Comparison of ENCODE assay signal across 8 cellular contexts in the genomic region with DNA sequence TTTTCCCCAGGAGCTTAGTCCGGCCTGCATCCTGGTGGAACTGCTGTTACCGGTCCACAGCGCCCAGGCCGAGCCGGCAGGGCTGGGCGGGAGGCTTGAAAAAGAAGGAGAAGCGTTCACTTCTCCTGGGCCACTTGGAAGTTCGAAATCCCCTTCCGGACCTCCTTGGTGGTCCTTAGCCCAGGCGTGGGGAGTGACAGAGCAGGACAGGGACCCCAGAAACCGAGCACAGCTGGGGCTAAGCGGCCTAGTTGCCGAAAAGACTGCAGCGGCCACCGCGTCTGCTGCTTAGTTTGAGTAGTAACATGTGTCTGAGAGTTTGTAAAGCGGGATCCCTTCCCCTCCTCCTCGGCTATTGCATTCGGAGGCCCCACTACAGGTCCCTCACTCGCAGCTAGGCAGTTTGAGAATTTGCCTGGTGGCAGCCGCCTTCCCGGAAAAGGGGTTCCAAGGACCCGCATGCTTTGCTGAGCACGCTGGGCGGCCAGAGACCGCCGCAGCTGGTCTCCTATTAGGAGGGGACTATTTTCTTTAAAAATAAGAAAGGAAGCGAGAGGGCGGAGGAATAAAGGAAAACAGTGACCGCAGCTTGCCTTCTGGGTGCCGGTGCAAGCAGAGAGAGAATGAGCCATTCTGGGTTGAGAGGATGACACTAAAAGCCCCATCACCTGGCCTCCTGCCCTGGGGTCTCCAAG. TPM values are rescaled to one million over a fixed set of nuclear protein-coding genes. Genes with fewer than 3 reads are reported as not detected.
DNase-seq lines count a peak whose midpoint lies in the region; TF ChIP-seq lines count a peak whose summit lies in the region.
"Had no signal": no experiment of that assay in that cellular context is flagged by ENCODE, and none has a peak within 500 bp of the region (broad histone marks: within the 10 kb centered on the region; RNA-seq: fewer than 3 reads in every experiment).

No MANE protein-coding gene starts in this region.

- no peak for DNase-seq in activated naive CD4-positive, alpha-beta T cell treated with anti-CD3 and anti-CD28 coated beads for 36 hours
- DNase-seq in type B pancreatic cell (ENCODE audit: extremely low spot score, unreplicated experiment), result no peak
- DNase-seq in kidney glomerular epithelial cell (lab: John Stamatoyannopoulos, UW), result no peak
- no peak for DNase-seq in NCI-H2081 (lab: John Stamatoyannopoulos, UW)
- DNase-seq: esophagus squamous epithelium had no signal

- peaks cover 2% of the 10 kb centered on the region for H3K36me3 Mint-ChIP-seq in activated naive CD4-positive, alpha-beta T cell treated with anti-CD3 and anti-CD28 coated beads, Interleukin-2, amount 50 U/mL, for 24 hours
- H3K36me3 Mint-ChIP-seq in activated naive CD4-positive, alpha-beta T cell treated with anti-CD3 and anti-CD28 coated beads for 36 hours (ENCODE audit: low read depth), result no peaks in the 10 kb centered on the region
- H3K36me3 Mint-ChIP-seq in type B pancreatic cell, result peaks cover 29% of the 10 kb centered on the region

- intact Hi-C loops in activated naive CD4-positive, alpha-beta T cell treated with anti-CD3 and anti-CD28 coated beads for 36 hours (cut with micrococcal nuclease), result loop anchor here (2.0 kb wide), 1 partner anchor 570 kb away; no protein-coding TSS in a partner anchor

- H3K27me3 Mint-ChIP-seq in activated naive CD4-positive, alpha-beta T cell treated with anti-CD3 and anti-CD28 coated beads, Interleukin-2, amount 50 U/mL, for 24 hours, result peaks cover 75% of the 10 kb centered on the region
- H3K27me3 Mint-ChIP-seq in activated naive CD4-positive, alpha-beta T cell treated with anti-CD3 and anti-CD28 coated beads for 36 hours (ENCODE audit: low read depth), result peaks cover 90% of the 10 kb centered on the region
- peaks cover 94% of the 10 kb centered on the region for H3K27me3 Mint-ChIP-seq in type B pancreatic cell

- CTCF ChIA-PET in activated naive CD4-positive, alpha-beta T cell treated with anti-CD3 and anti-CD28 coated beads for 36 hours (lab: Charles Lee), result interaction anchor here (0.7 to 3.5 kb wide), 9 partner anchors 12 to 335 kb away, joined by 3 to 19 read pairs (median 3); no protein-coding TSS in a partner anchor

- peak overlapping the region; percentile 84 for H3K4me3 Mint-ChIP-seq in activated naive CD4-positive, alpha-beta T cell treated with anti-CD3 and anti-CD28 coated beads, Interleukin-2, amount 50 U/mL, for 24 hours
- H3K4me3 Mint-ChIP-seq in activated naive CD4-positive, alpha-beta T cell treated with anti-CD3 and anti-CD28 coated beads for 36 hours, result no peak overlapping the region
- H3K4me3 Mint-ChIP-seq in type B pancreatic cell, result peak overlapping the region; percentile 91

- H3K9me3 Mint-ChIP-seq in activated naive CD4-positive, alpha-beta T cell treated with anti-CD3 and anti-CD28 coated beads, Interleukin-2, amount 50 U/mL, for 24 hours, result no peaks in the 10 kb centered on the region
- no peaks in the 10 kb centered on the region for H3K9me3 Mint-ChIP-seq in activated naive CD4-positive, alpha-beta T cell treated with anti-CD3 and anti-CD28 coated beads for 36 hours
- no peaks in the 10 kb centered on the region for H3K9me3 Mint-ChIP-seq in type B pancreatic cell

- peak overlapping the region; percentile 16; the same call in 1 of the 2 replicates for H3K4me3 ChIP-seq in iPS-18c (ENCODE audit: insufficient read depth, low read depth, low read length)

- H3K9me3 ChIP-seq in iPS-18c (ENCODE audit: control insufficient read depth, insufficient read depth, low read length), result no peaks in the 10 kb centered on the region
- H3K9me3 ChIP-seq: esophagus squamous epithelium had no signal

- peaks cover 52% of the 10 kb centered on the region for H3K4me1 Mint-ChIP-seq in activated naive CD4-positive, alpha-beta T cell treated with anti-CD3 and anti-CD28 coated beads, Interleukin-2, amount 50 U/mL, for 24 hours
- H3K4me1 Mint-ChIP-seq in activated naive CD4-positive, alpha-beta T cell treated with anti-CD3 and anti-CD28 coated beads for 36 hours (ENCODE audit: low read depth), result peaks cover 35% of the 10 kb centered on the region
- H3K4me1 Mint-ChIP-seq in type B pancreatic cell (ENCODE audit: unreplicated experiment), result peaks cover 57% of the 10 kb centered on the region

- TF ChIP-seq CTCF in type B pancreatic cell (conservative IDR thresholded peaks at IDR 0.05), result no peak

- peak overlapping the region; percentile 11 for H3K27ac Mint-ChIP-seq in activated naive CD4-positive, alpha-beta T cell treated with anti-CD3 and anti-CD28 coated beads, Interleukin-2, amount 50 U/mL, for 24 hours
- H3K27ac Mint-ChIP-seq in activated naive CD4-positive, alpha-beta T cell treated with anti-CD3 and anti-CD28 coated beads for 36 hours, result no peak overlapping the region
- H3K27ac Mint-ChIP-seq in type B pancreatic cell, result peak overlapping the region; percentile 97

RNA-seq across cellular contexts. Expression of gene HOXB5, which starts 1.0 kb away (rescaled TPM):
- not detected for total RNA-seq in activated naive CD4-positive, alpha-beta T cell treated with anti-CD3 and anti-CD28 coated beads for 36 hours
- total RNA-seq in type B pancreatic cell (ENCODE audit: low replicate concordance), result 10.1 and 20.8 TPM in 2 replicates
- total RNA-seq: esophagus squamous epithelium, skeletal muscle tissue had no signal

RNA-seq across cellular contexts. Expression of gene HOXB3, which starts 4.5 kb away (rescaled TPM):
- 1 to 10 TPM; 2.0 TPM for total RNA-seq in activated naive CD4-positive, alpha-beta T cell treated with anti-CD3 and anti-CD28 coated beads for 36 hours
- total RNA-seq in type B pancreatic cell (ENCODE audit: low replicate concordance), result 46.9 and 93.7 TPM in 2 replicates

RNA-seq across cellular contexts. Expression of gene HOXB6, which starts 10.2 kb away (rescaled TPM):
- not detected for total RNA-seq in activated naive CD4-positive, alpha-beta T cell treated with anti-CD3 and anti-CD28 coated beads for 36 hours
- 17.6 and 20.3 TPM in 2 replicates for total RNA-seq in type B pancreatic cell (ENCODE audit: low replicate concordance)
- total RNA-seq: skeletal muscle tissue had no signal

RNA-seq across cellular contexts. Expression of gene HOXB7, which starts 16.3 kb away (rescaled TPM):
- under 1 TPM in 1 of 2 experiments, not detected in 1; 0.29 TPM for total RNA-seq in activated naive CD4-positive, alpha-beta T cell treated with anti-CD3 and anti-CD28 coated beads for 36 hours
- 9.8 and 11.7 TPM in 2 replicates for total RNA-seq in type B pancreatic cell (ENCODE audit: low replicate concordance)

RNA-seq across cellular contexts. Expression of gene HOXB4, which starts 16.4 kb away (rescaled TPM):
- total RNA-seq in activated naive CD4-positive, alpha-beta T cell treated with anti-CD3 and anti-CD28 coated beads for 36 hours, result 1 to 10 TPM; 2.3 to 2.5 TPM
- total RNA-seq in type B pancreatic cell (ENCODE audit: low replicate concordance), result 14.8 and 27.0 TPM in 2 replicates

Comparison
In these comparisons a context has a peak if more than half of its experiments do, and no peak if none do; other contexts are left out.
1. RNA of gene HOXB5, which starts 1.0 kb away (total RNA-seq): 10.1 to 20.8 TPM in type B pancreatic cell; not detected in activated naive CD4-positive, alpha-beta T cell treated with anti-CD3 and anti-CD28 coated beads for 36 hours; every median in the first group is over 10 times any median in the second.
2. RNA of gene HOXB3, which starts 4.5 kb away (total RNA-seq): 46.9 to 93.7 TPM in type B pancreatic cell; 2.0 TPM in activated naive CD4-positive, alpha-beta T cell treated with anti-CD3 and anti-CD28 coated beads for 36 hours; every median in the first group is over 10 times any median in the second.
3. RNA of gene HOXB6, which starts 10.2 kb away (total RNA-seq): 17.6 to 20.3 TPM in type B pancreatic cell; not detected in activated naive CD4-positive, alpha-beta T cell treated with anti-CD3 and anti-CD28 coated beads for 36 hours; every median in the first group is over 10 times any median in the second.